ENCODE assay signal across 6 cellular contexts in the genomic region with DNA sequence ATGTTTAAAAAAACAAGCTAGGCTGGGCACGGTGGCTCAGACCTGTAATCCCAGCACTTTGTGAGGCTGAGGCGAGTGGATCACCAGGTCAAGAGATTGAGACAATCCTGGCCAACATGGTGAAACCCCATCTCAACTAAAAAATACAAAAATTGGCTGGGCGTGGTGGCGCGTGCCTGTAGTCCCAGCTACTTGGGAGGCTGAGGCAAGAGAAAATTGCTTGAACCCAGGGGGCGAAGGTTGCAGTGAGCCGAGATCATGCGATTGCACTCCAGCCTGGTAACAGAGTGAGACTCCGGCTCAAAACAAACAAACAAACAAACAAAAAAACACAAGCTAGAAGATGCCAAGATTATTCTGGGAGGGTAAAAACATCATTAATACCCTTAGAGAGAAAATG.
DNase-seq lines count a peak whose midpoint lies in the region; ATAC-seq, FAIRE-seq and TF ChIP-seq lines count a peak whose summit lies in the region.
"Not testable (repeated sequence)": the region's sequence is repeated elsewhere in the genome, so short reads cannot be mapped to it uniquely, and the experiment has no call there.

No MANE protein-coding gene starts in this region.

- H2AK5ac ChIP-seq in mesenchymal stem cell (ENCODE audit: low read length, severe bottlenecking): peak overlapping the region; percentile 65
- H2AK5ac ChIP-seq in trophoblast cell (ENCODE audit: low read length): not testable (repeated sequence)

- TF ChIP-seq POLR2A in K562 (conservative IDR thresholded peaks at IDR 0.05): not testable (repeated sequence)

- not testable (repeated sequence) for H3K9me3 Mint-ChIP-seq in Calu3 (ENCODE audit: low read depth, unreplicated experiment)

- not testable (repeated sequence) for DNase-seq in Calu3; HL-60 (ENCODE audit: low read depth in 1 of 2, low spot score in 1 of 2); Panc1 (ENCODE audit: low read depth, low spot score); K562 (ENCODE audit: extremely low read depth in 1 of 4, low spot score in 3 of 4); mesenchymal stem cell
- peak; percentile 37 to 67 for DNase-seq in trophoblast cell

- H2BK120ac ChIP-seq in mesenchymal stem cell (ENCODE audit: low read depth, low read length); trophoblast cell (ENCODE audit: insufficient read depth, low read length, poor library complexity): not testable (repeated sequence)

- not testable (repeated sequence) for TF ChIP-seq RAD21 in K562 (CRISPR knock-in tag; conservative IDR thresholded peaks at IDR 0.05 in 1 of 2, IDR thresholded peaks at IDR 0.05 in 1 of 2)

- H3K79me1 ChIP-seq in mesenchymal stem cell (replicated peaks; ENCODE audit: low read length, poor library complexity, severe bottlenecking): not testable (repeated sequence)
- H3K79me1 ChIP-seq in trophoblast cell (ENCODE audit: low read length): peaks cover 10% of the 10 kb centered on the region

- not testable (repeated sequence) for BruUV-seq in Calu3 (replicated peaks; lab: Mats Ljungman, UMichigan); Panc1 (replicated peaks; lab: Mats Ljungman, UMichigan); K562 (replicated peaks; lab: Mats Ljungman, UMichigan)

- not testable (repeated sequence) for H3K27me3 Mint-ChIP-seq in Calu3 (ENCODE audit: unreplicated experiment)

- not testable (repeated sequence) for H3K4me3 Mint-ChIP-seq in Calu3 (ENCODE audit: low read depth, unreplicated experiment)

- not testable (repeated sequence) for H3K18ac ChIP-seq in mesenchymal stem cell (ENCODE audit: low read depth in 1 of 2, low read length in 2 of 2); trophoblast cell (ENCODE audit: low read length)

- intact Hi-C loops in Calu3 (cut with micrococcal nuclease; ENCODE audit: unreplicated experiment): not testable (repeated sequence)
- intact Hi-C loops in Panc1 (cut with micrococcal nuclease; ENCODE audit: unreplicated experiment): loop anchor here (10.0 kb wide), 1 partner anchor 173 kb away; the partner anchor contains the start of genes AVL9 and LSM5
- intact Hi-C loops in K562 (cut with micrococcal nuclease): loop anchor here (10.0 kb wide), 1 partner anchor 173 kb away; the partner anchor contains the start of genes AVL9 and LSM5

- H4K20me1 ChIP-seq in K562 (replicated peaks; ENCODE audit: control insufficient read depth, insufficient read depth, low read length): not testable (repeated sequence)

- not testable (repeated sequence) for H3K23ac ChIP-seq in mesenchymal stem cell (ENCODE audit: low read length in 2 of 2); trophoblast cell (ENCODE audit: low read length)

- peaks cover 19% of the 10 kb centered on the region; the same call in 1 of the 2 replicates for H3K9me3 ChIP-seq in Panc1 (ENCODE audit: control insufficient read depth, insufficient read depth, low read depth, low read length)
- not testable (repeated sequence) for H3K9me3 ChIP-seq in K562 (replicated peaks; ENCODE audit: control insufficient read depth, insufficient read depth, low read depth, low read length); mesenchymal stem cell (ENCODE audit: control insufficient read depth, low read length); trophoblast cell (ENCODE audit: insufficient read depth, low read depth, low read length)

- not testable (repeated sequence) for H2AFZ ChIP-seq in K562 (ENCODE audit: low read depth, low read length); mesenchymal stem cell (ENCODE audit: low read depth, low read length); trophoblast cell (ENCODE audit: insufficient read depth, low read length, poor library complexity)

- not testable (repeated sequence) for H4K12ac ChIP-seq in trophoblast cell (ENCODE audit: low read depth, low read length)

- not testable (repeated sequence) for H3K4me3 ChIP-seq in HL-60 (replicated peaks; ENCODE audit: insufficient read depth, low read length); Panc1 (ENCODE audit: low read depth in 2 of 2, low read length in 2 of 2); K562; mesenchymal stem cell (ENCODE audit: insufficient read depth in 1 of 2, low read depth in 1 of 2, low read length in 2 of 2); trophoblast cell (ENCODE audit: low read depth, low read length)

- not testable (repeated sequence) for H2BK15ac ChIP-seq in mesenchymal stem cell (ENCODE audit: low read depth, poor library complexity, severe bottlenecking)

- H4K8ac ChIP-seq in mesenchymal stem cell (ENCODE audit: low read length); trophoblast cell (ENCODE audit: low read depth, low read length): not testable (repeated sequence)

- peaks cover 20% of the 10 kb centered on the region for H3K36me3 Mint-ChIP-seq in Calu3 (ENCODE audit: insufficient read depth, unreplicated experiment)

- not testable (repeated sequence) for FAIRE-seq in K562 (lab: Jason Lieb, UNC)

- not testable (repeated sequence) for H3K9me1 ChIP-seq in K562 (ENCODE audit: control insufficient read depth, insufficient read depth, low read length)

- TF ChIP-seq EP300 in K562 (IDR thresholded peaks at IDR 0.05; ENCODE audit: low read length): not testable (repeated sequence)

- H3K14ac ChIP-seq in mesenchymal stem cell (ENCODE audit: low read length in 2 of 2); trophoblast cell (ENCODE audit: low read length): not testable (repeated sequence)

- not testable (repeated sequence) for H3K4me2 ChIP-seq in K562 (ENCODE audit: insufficient read depth, low read length); mesenchymal stem cell (ENCODE audit: low read length, poor library complexity, severe bottlenecking); trophoblast cell (ENCODE audit: low read length)

- in situ Hi-C loops in Panc1 (cut with HindIII; ENCODE audit: low pct_unique_long_range_greater_than_20kb, low sequenced_read_pairs); K562 (cut with MboI): not testable (repeated sequence)

- not testable (repeated sequence) for H3K79me2 ChIP-seq in K562 (ENCODE audit: control insufficient read depth, insufficient read depth, low read length); trophoblast cell (ENCODE audit: control insufficient read depth, insufficient read depth, low read length, poor library complexity)

- not testable (repeated sequence) for H3K36me3 ChIP-seq in Panc1 (ENCODE audit: control insufficient read depth, insufficient read depth, low read length); K562 (ENCODE audit: control insufficient read depth, insufficient read depth, low read length); mesenchymal stem cell (ENCODE audit: control insufficient read depth in 1 of 2, insufficient read depth in 2 of 2, low read depth in 1 of 2, low read length in 2 of 2); trophoblast cell (ENCODE audit: control insufficient read depth in 1 of 2, insufficient read depth in 2 of 2, low read length in 2 of 2)

- H3K27me3 ChIP-seq in HL-60 (ENCODE audit: insufficient read depth, poor library complexity, severe bottlenecking); Panc1 (ENCODE audit: control insufficient read depth, insufficient read depth, low read length); K562 (ENCODE audit: control insufficient read depth in 2 of 2, insufficient read depth in 2 of 2, low read length in 2 of 2); mesenchymal stem cell (ENCODE audit: control insufficient read depth in 1 of 2, insufficient read depth in 1 of 2, low read length in 2 of 2); trophoblast cell (ENCODE audit: insufficient read depth, low read length): not testable (repeated sequence)

- not testable (repeated sequence) for H3K4ac ChIP-seq in mesenchymal stem cell (ENCODE audit: low read depth in 1 of 2, low read length in 2 of 2); trophoblast cell (ENCODE audit: low read depth, low read length)

- POLR2A ChIA-PET in Panc1 (lab: Charles Lee): not testable (repeated sequence)
- POLR2A ChIA-PET in K562 (lab: Yijun Ruan, JAX): interaction anchor here (0.6 kb wide), 1 partner anchor 167 kb away, joined by 4 read pairs; no protein-coding TSS in a partner anchor

- CTCF ChIA-PET in Calu3 (lab: Charles Lee): interaction anchor here (1.3 kb wide), 1 partner anchor 9 kb away, joined by 3 read pairs; no protein-coding TSS in a partner anchor
- CTCF ChIA-PET in Panc1 (lab: Charles Lee); K562 (lab: Yijun Ruan, JAX; ENCODE audit: low intra/inter-chr PET ratio): not testable (repeated sequence)

- not testable (repeated sequence) for ATAC-seq in Panc1, K562

- not testable (repeated sequence) for H3K9ac ChIP-seq in K562 (ENCODE audit: insufficient read depth in 1 of 2, low read depth in 2 of 2, low read length in 2 of 2); mesenchymal stem cell (ENCODE audit: low read length); trophoblast cell (ENCODE audit: low read length)

- H3K27ac ChIP-seq in HL-60 (replicated peaks) (peak overlapping the region; percentile 72; the same call in 1 of the 2 replicates), Panc1 (ENCODE audit: low read length) (peak overlapping the region; percentile 97), K562 (ENCODE audit: extremely low read depth, low read depth, low read length) (peak overlapping the region; percentile 82; the same call in 1 of the 3 replicates)
- not testable (repeated sequence) for H3K27ac ChIP-seq in mesenchymal stem cell (ENCODE audit: low read length, poor library complexity, severe bottlenecking); trophoblast cell (ENCODE audit: low read depth, low read length)

- H3K27ac Mint-ChIP-seq in Calu3 (ENCODE audit: unreplicated experiment): peak overlapping the region; percentile 99

- H3K4me1 ChIP-seq in Panc1 (ENCODE audit: control insufficient read depth, insufficient read depth, low read length): peaks cover 28% of the 10 kb centered on the region
- H3K4me1 ChIP-seq in K562 (replicated peaks in 1 of 2; ENCODE audit: control insufficient read depth in 2 of 2, insufficient read depth in 2 of 2, low read length in 2 of 2): peaks cover 4 to 45% of the 10 kb centered on the region in 2 experiments
- not testable (repeated sequence) for H3K4me1 ChIP-seq in mesenchymal stem cell (ENCODE audit: control insufficient read depth, insufficient read depth, low read depth, low read length)
- peaks cover 9 to 10% of the 10 kb centered on the region in 2 experiments for H3K4me1 ChIP-seq in trophoblast cell (ENCODE audit: control insufficient read depth in 1 of 2, insufficient read depth in 2 of 2, low read length in 2 of 2)

- WGBS in K562 (ENCODE audit: insufficient coverage, low coverage, missing lambda C conversion rate): 95% methylated on average over 7 of the region's 9 CpGs
- 98% methylated on average over 6 of the region's 9 CpGs for WGBS in mesenchymal stem cell
- WGBS in trophoblast cell (ENCODE audit: extremely low coverage, insufficient coverage, insufficient read length): no CpG with 5 or more reads among the region's 9 CpGs

- not testable (repeated sequence) for TF ChIP-seq CTCF in Calu3 (IDR thresholded peaks at IDR 0.05; ENCODE audit: unreplicated experiment); HL-60 (IDR thresholded peaks at IDR 0.05; ENCODE audit: insufficient read depth, low read length); Panc1 (IDR thresholded peaks at IDR 0.05); K562 (IDR thresholded peaks at IDR 0.05 in 2 of 3, conservative IDR thresholded peaks at IDR 0.05 in 1 of 3; ENCODE audit: insufficient read depth in 2 of 3, low read depth in 1 of 3, low read length in 3 of 3)

- H4K91ac ChIP-seq in mesenchymal stem cell (ENCODE audit: low read length); trophoblast cell (ENCODE audit: low read depth, low read length): not testable (repeated sequence)

- H2BK12ac ChIP-seq in mesenchymal stem cell (ENCODE audit: low read length in 2 of 2); trophoblast cell (ENCODE audit: low read length): not testable (repeated sequence)

- H2BK5ac ChIP-seq in mesenchymal stem cell (ENCODE audit: low read depth, low read length, poor library complexity, severe bottlenecking); trophoblast cell (ENCODE audit: low read depth, low read length, poor library complexity): not testable (repeated sequence)

- peaks cover 65% of the 10 kb centered on the region for H3K4me1 Mint-ChIP-seq in Calu3 (ENCODE audit: low read depth, unreplicated experiment)
